19 cellular contexts compared by ENCODE assay signal in the genomic region with DNA sequence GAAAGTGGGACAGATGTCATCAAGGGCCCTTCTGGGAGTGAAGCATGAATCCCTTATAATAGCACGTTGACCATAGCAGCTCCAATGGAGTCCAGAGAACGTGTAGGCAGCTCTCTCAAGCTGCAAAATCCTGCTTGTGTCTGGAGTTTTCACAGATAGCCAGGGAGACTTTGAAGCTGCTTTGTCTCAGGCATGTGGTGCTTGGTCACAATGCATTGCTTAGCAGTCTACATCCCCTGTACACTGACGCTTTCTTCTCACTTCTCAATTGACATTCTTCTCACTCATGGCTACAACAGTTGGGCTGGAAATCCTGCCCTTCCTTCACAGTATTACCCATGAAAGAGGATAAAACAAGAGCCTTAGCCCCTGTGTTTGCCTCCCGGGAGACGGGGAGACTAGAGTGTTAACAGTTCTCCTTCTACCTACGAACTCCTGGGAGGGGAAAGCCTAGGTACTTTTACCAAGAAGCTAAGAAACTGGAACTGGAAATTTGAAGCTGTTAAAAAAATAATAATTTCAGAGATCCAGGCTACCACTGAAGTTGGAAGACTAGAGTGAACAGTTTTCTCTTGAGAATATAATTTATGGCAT. TPM values are rescaled to one million over a fixed set of nuclear protein-coding genes. Genes with fewer than 3 reads are reported as not detected.
A peak's percentile ranks its signal among the peaks of the same experiment; 100 is the strongest.
DNase-seq lines count a peak whose midpoint lies in the region; ATAC-seq and TF ChIP-seq lines count a peak whose summit lies in the region.
"Had no signal": no experiment of that assay in that cellular context is flagged by ENCODE, and none has a peak within 500 bp of the region (broad histone marks: within the 10 kb centered on the region; RNA-seq: fewer than 3 reads in every experiment).

No MANE protein-coding gene starts in this region.

- no peak overlapping the region for H3K4me3 Mint-ChIP-seq in MCF 10A (ENCODE audit: unreplicated experiment)
- no peak overlapping the region for H3K4me3 Mint-ChIP-seq in T-helper 2 cell treated with Interferon-gamma antibody and Interleukin-4, amounts not matched to agents 5 μg/mL and 100 μg/mL, for 36 hours
- H3K4me3 Mint-ChIP-seq: activated CD4-positive, alpha-beta T cell treated with anti-CD3 and anti-CD28 coated beads for 36 hours; endodermal cell; mesothelial cell of epicardium had no signal

- H3K36me3 ChIP-seq in breast epithelium = no peaks in the 10 kb centered on the region
- no peaks in the 10 kb centered on the region for H3K36me3 ChIP-seq in PC-3 (ENCODE audit: low read depth, low read length)
- no peaks in the 10 kb centered on the region for H3K36me3 ChIP-seq in upper lobe of right lung
- H3K36me3 ChIP-seq: right atrium auricular region, stomach, vagina had no signal

- no peak for TF ChIP-seq POLR2A in breast epithelium (IDR thresholded peaks at IDR 0.05)

- ATAC-seq in PC-3 (no peak), upper lobe of right lung (no peak)
- ATAC-seq: activated CD4-positive, alpha-beta T cell treated with anti-CD3 and anti-CD28 coated beads for 36 hours had no signal

- no TSS peak for BruUV-seq in MCF 10A (replicated peaks; lab: Mats Ljungman, UMichigan)
- BruUV-seq in PC-3 (replicated peaks; lab: Mats Ljungman, UMichigan) = no TSS peak

- POLR2A ChIA-PET in MCF 10A (lab: Yijun Ruan, JAX) (interaction anchor here (0.7 to 3.4 kb wide), 7 partner anchors 8 to 22 kb away, joined by 3 to 27 read pairs (median 4); no protein-coding TSS in a partner anchor), PC-3 (lab: Charles Lee; ENCODE audit: unreplicated experiment) (no interaction called here)

- CTCF ChIA-PET in MCF 10A (lab: Yijun Ruan, JAX) = interaction anchor here (1.6 kb wide), 2 partner anchors 9 to 54 kb away, joined by 6 to 8 read pairs; no protein-coding TSS in a partner anchor
- CTCF ChIA-PET in PC-3 (lab: Charles Lee) = no interaction called here

- H3K27ac ChIP-seq in breast epithelium = peak overlapping the region; percentile 76 to 87
- H3K27ac ChIP-seq in PC-3 (ENCODE audit: low read length) = peak overlapping the region; percentile 95
- peak overlapping the region; percentile 63 for H3K27ac ChIP-seq in upper lobe of right lung
- H3K27ac ChIP-seq: right atrium auricular region, vagina had no signal

- no peaks in the 10 kb centered on the region for H3K27me3 ChIP-seq in breast epithelium
- H3K27me3 ChIP-seq in PC-3 (ENCODE audit: low read length) = no peaks in the 10 kb centered on the region
- H3K27me3 ChIP-seq in upper lobe of right lung = no peaks in the 10 kb centered on the region
- H3K27me3 ChIP-seq: stomach, vagina had no signal

- H3K9me3 Mint-ChIP-seq in MCF 10A (ENCODE audit: unreplicated experiment) = no peaks in the 10 kb centered on the region
- no peaks in the 10 kb centered on the region for H3K9me3 Mint-ChIP-seq in T-helper 2 cell treated with Interferon-gamma antibody and Interleukin-4, amounts not matched to agents 5 μg/mL and 100 μg/mL, for 36 hours
- H3K9me3 Mint-ChIP-seq: endodermal cell, mesothelial cell of epicardium had no signal

- no peaks in the 10 kb centered on the region for H3K27me3 Mint-ChIP-seq in MCF 10A (ENCODE audit: insufficient read depth, unreplicated experiment)
- H3K27me3 Mint-ChIP-seq in T-helper 2 cell treated with Interferon-gamma antibody and Interleukin-4, amounts not matched to agents 5 μg/mL and 100 μg/mL, for 36 hours (ENCODE audit: low read depth) = no peaks in the 10 kb centered on the region

- DNase-seq in breast epithelium (ENCODE audit: low spot score in 2 of 2) (no peak), MCF 10A (ENCODE audit: unreplicated experiment) (no peak), PC-3 (no peak), islet precursor cell (peak; percentile 60), upper lobe of right lung (no peak), NCI-H446 (lab: John Stamatoyannopoulos, UW) (no peak), NCI-H2171 (lab: John Stamatoyannopoulos, UW) (no peak)
- DNase-seq in T-helper 2 cell treated with Interferon-gamma antibody and Interleukin-4, amounts not matched to agents 5 μg/mL and 100 μg/mL, for 36 hours (ENCODE audit: low spot score) = no peak
- DNase-seq: ACHN; activated CD4-positive, alpha-beta T cell treated with anti-CD3 and anti-CD28 coated beads for 36 hours; activated effector memory CD4-positive, alpha-beta T cell treated with anti-CD3 and anti-CD28 coated beads, Interleukin-2, amount 50 U/mL, for 16 hours; endodermal cell; NCI-H1436; NCI-H446 treated with DMSO at 0.1 percent for 48 hours; stomach had no signal

- no peak overlapping the region for H2AFZ ChIP-seq in PC-3 (ENCODE audit: low read length)

- no peak overlapping the region for H3K27ac Mint-ChIP-seq in MCF 10A (ENCODE audit: low read depth, unreplicated experiment)
- H3K27ac Mint-ChIP-seq in T-helper 2 cell treated with Interferon-gamma antibody and Interleukin-4, amounts not matched to agents 5 μg/mL and 100 μg/mL, for 36 hours = no peak overlapping the region
- H3K27ac Mint-ChIP-seq: activated CD4-positive, alpha-beta T cell treated with anti-CD3 and anti-CD28 coated beads for 36 hours; endodermal cell had no signal

- H3K9me2 ChIP-seq in PC-3 (replicated peaks; ENCODE audit: low read length) = no peaks in the 10 kb centered on the region

- no peaks in the 10 kb centered on the region for H3K79me2 ChIP-seq in PC-3 (ENCODE audit: low read length)

- peak overlapping the region; percentile 69 for H3K9ac ChIP-seq in PC-3 (ENCODE audit: low read length)

- H3K4me1 ChIP-seq in breast epithelium (no peaks in the 10 kb centered on the region), PC-3 (ENCODE audit: insufficient read depth, low read length) (peaks cover 50% of the 10 kb centered on the region), upper lobe of right lung (no peaks in the 10 kb centered on the region)
- H3K4me1 ChIP-seq: right atrium auricular region, vagina had no signal

- no peaks in the 10 kb centered on the region for H3F3A ChIP-seq in PC-3 (ENCODE audit: low read length, unreplicated experiment)

- peaks cover 33% of the 10 kb centered on the region for H3K4me1 Mint-ChIP-seq in MCF 10A (ENCODE audit: insufficient read depth, unreplicated experiment)
- H3K4me1 Mint-ChIP-seq in T-helper 2 cell treated with Interferon-gamma antibody and Interleukin-4, amounts not matched to agents 5 μg/mL and 100 μg/mL, for 36 hours (ENCODE audit: low read depth) = peaks cover 1% of the 10 kb centered on the region
- H3K4me1 Mint-ChIP-seq: activated CD4-positive, alpha-beta T cell treated with anti-CD3 and anti-CD28 coated beads for 36 hours had no signal

- H3K4me2 ChIP-seq in PC-3 (ENCODE audit: low read length) = peak overlapping the region; percentile 59

- H3K9me3 ChIP-seq in breast epithelium (no peaks in the 10 kb centered on the region), PC-3 (ENCODE audit: low read length) (no peaks in the 10 kb centered on the region), upper lobe of right lung (no peaks in the 10 kb centered on the region)
- H3K9me3 ChIP-seq: right atrium auricular region, stomach, vagina had no signal

- no peaks in the 10 kb centered on the region for H3K36me3 Mint-ChIP-seq in MCF 10A (ENCODE audit: insufficient read depth, unreplicated experiment)
- no peaks in the 10 kb centered on the region for H3K36me3 Mint-ChIP-seq in T-helper 2 cell treated with Interferon-gamma antibody and Interleukin-4, amounts not matched to agents 5 μg/mL and 100 μg/mL, for 36 hours (ENCODE audit: low read depth)
- H3K36me3 Mint-ChIP-seq: mesothelial cell of epicardium had no signal

- intact Hi-C loops in breast epithelium (cut with DNase I; ENCODE audit: low total_unique reads) (no loop called here), MCF 10A (cut with micrococcal nuclease) (no loop called here), PC-3 (cut with micrococcal nuclease) (no loop called here), upper lobe of right lung (cut with DNase I) (no loop called here)

- H3K4me3 ChIP-seq in breast epithelium (no peak overlapping the region), PC-3 (ENCODE audit: low read length) (no peak overlapping the region), upper lobe of right lung (no peak overlapping the region)
- H3K4me3 ChIP-seq: right atrium auricular region, stomach, vagina had no signal

- no peak for TF ChIP-seq CTCF in breast epithelium (IDR thresholded peaks at IDR 0.05)
- TF ChIP-seq CTCF in MCF 10A (IDR thresholded peaks at IDR 0.05; ENCODE audit: unreplicated experiment) = no peak
- TF ChIP-seq CTCF in PC-3 (conservative IDR thresholded peaks at IDR 0.05; ENCODE audit: low read depth, low read length) = no peak
- no peak for TF ChIP-seq CTCF in upper lobe of right lung (IDR thresholded peaks at IDR 0.05)

- H4K20me1 ChIP-seq in PC-3 (ENCODE audit: low read length) = no peaks in the 10 kb centered on the region

RNA-seq across cellular contexts. Expression of gene MMP7, which starts 20.7 kb away (rescaled TPM):
- total RNA-seq in breast epithelium (1,000 to 10,000 TPM in 1 of 3 donors, 100 to 1,000 TPM in 1, 1 to 10 TPM in 1; 2.1 to 1,213 (median 247) TPM), MCF 10A (2022) (not detected in 2 replicates), PC-3 (2014; rRNA removed) (0.18 TPM in 1 of 2 replicates, not detected in the other), upper lobe of right lung (16.0 TPM)
- total RNA-seq: activated CD4-positive, alpha-beta T cell treated with anti-CD3 and anti-CD28 coated beads for 36 hours; endodermal cell; mesothelial cell of epicardium; right atrium auricular region; SK-MEL-5 had no signal
